28 cellular contexts compared by ENCODE assay signal in the genomic region with DNA sequence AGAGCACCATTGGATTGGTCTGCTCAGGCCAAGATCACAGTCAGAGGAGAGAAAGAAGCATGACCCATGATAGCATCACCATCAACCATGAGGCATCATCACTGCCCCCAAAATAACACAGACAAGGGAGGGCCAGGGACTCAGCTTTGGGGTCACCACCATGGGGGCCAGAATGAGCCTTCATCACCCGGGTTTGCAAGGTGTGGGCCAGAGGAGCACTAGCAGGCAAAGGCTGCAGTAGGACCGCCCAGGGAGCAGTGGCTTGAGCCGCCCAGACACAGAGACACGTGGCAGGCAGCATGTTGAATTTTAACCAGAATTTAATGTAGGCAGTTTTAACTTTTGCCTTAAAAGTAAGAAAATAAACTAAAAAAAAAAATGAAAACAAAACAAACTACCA. TPM values are rescaled to one million over a fixed set of nuclear protein-coding genes. Genes with fewer than 3 reads are reported as not detected.
"Had no signal": no experiment of that assay in that cellular context is flagged by ENCODE, and none has a peak within 500 bp of the region (broad histone marks: within the 10 kb centered on the region; RNA-seq: fewer than 3 reads in every experiment).

No MANE protein-coding gene starts in this region.

- H3K9me3 ChIP-seq: body of pancreas, gastrocnemius medialis, thyroid gland had no signal

- H3K36me3 ChIP-seq: cardiac muscle cell, gastrocnemius medialis, thyroid gland had no signal

- DNase-seq: activated CD4-positive, alpha-beta T cell treated with anti-CD3 and anti-CD28 coated beads for 4 hours; activated CD4-positive, alpha-beta T cell treated with anti-CD3 and anti-CD28 coated beads, Interleukin-2, amount 50 U/mL, for 48 hours; activated CD4-positive, CD25-positive, alpha-beta regulatory T cell; activated CD8-positive, alpha-beta memory T cell treated with anti-CD3 and anti-CD28 coated beads, Interleukin-2, amount 50 U/mL, for 48 hours; activated effector memory CD4-positive, alpha-beta T cell treated with Interleukin-2 at 50 U/mL for 16 hours; activated naive CD4-positive, alpha-beta T cell treated with anti-CD3 and anti-CD28 coated beads, Interleukin-2, amount 10 ng/mL, durations not matched to agents 7 days and 5 days; activated naive CD8-positive, alpha-beta T cell treated with anti-CD3 and anti-CD28 coated beads, Interleukin-2, amount 50 U/mL, for 24 hours; activated T-cell treated with anti-CD3 and anti-CD28 coated beads, Interleukin-2, amount 50 U/mL, for 48 hours; anterior cingulate cortex; dermis blood vessel endothelial cell; effector memory CD4-positive, alpha-beta T cell; gastrocnemius medialis; hypothalamus; mammary epithelial cell; midbrain; naive B cell; nucleus accumbens; posterior cingulate gyrus; stimulated activated CD4-positive, alpha-beta T cell treated with anti-CD3 and anti-CD28 coated beads, Interleukin-4, amount 100 ng/mL, for 4 hours; stimulated activated naive CD8-positive, alpha-beta T cell treated with anti-CD3 and anti-CD28 coated beads, Interleukin-15, Interleukin-2, amounts not matched to agents 100 U/mL and 50 U/mL, for 24 hours; substantia nigra; T1000; thyroid gland had no signal

- H3K4me3 ChIP-seq: body of pancreas, cardiac muscle cell, gastrocnemius medialis, thyroid gland had no signal

- H3K4me1 ChIP-seq: gastrocnemius medialis, thyroid gland had no signal

- H3K27ac ChIP-seq: body of pancreas, cardiac muscle cell, gastrocnemius medialis, thyroid gland had no signal

- H3K27me3 ChIP-seq: body of pancreas, cardiac muscle cell, thyroid gland had no signal

RNA-seq across cellular contexts. Expression of a gene that starts 53.7 kb away (rescaled TPM):
- total RNA-seq: activated CD8-positive, alpha-beta memory T cell treated with anti-CD3 and anti-CD28 coated beads for 36 hours; cardiac muscle cell; dermis blood vessel endothelial cell; left ventricle myocardium superior had no signal
- polyA plus RNA-seq: cardiac muscle cell, mammary epithelial cell, neural cell had no signal
